ENCODE assay signal across 8 cellular contexts in the genomic region with DNA sequence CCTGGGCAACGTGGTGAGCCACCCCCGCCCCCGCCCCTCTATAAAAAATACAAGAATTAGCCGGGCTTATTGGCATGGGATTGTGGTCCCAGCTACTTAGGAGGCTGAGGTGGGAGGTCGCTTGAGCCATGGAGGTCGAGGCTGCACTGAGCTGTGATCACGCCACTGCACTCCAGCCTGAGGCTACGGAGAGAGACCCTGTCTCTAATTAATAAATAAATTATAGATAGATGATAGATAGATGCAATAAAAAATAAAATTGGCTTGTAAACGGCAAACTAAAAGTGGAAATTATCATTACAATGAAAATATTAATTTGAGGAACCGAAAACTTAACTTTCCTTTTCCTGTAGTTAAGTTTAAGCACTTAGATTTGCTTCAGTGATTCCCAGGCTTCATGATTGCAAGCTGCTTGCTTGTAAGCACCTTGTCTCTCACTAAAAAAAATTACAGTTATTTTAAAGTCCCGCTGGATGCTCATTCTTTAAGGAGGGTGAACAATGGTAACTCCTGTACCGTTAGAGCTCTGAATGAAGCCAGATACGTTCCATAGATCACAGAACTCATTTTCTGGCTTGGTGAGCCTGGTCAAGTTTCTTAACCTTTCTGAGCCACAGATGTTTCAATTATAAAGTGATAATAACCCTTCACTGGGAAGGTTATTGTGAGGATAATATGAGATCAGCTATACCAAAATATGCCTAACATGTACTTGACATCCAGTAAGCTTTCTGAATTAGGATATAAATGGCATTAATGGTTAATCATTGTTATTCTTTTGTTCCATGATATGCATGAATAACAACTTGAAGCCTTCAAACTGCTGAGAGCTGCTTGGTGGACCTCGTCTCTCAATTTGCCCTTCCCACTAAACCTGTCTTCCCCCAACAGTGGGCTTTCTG. TPM values are rescaled to one million over a fixed set of nuclear protein-coding genes. Genes with fewer than 3 reads are reported as not detected.
DNase-seq lines count a peak whose midpoint lies in the region; ATAC-seq, FAIRE-seq and TF ChIP-seq lines count a peak whose summit lies in the region.

No MANE protein-coding gene starts in this region.

- FAIRE-seq in keratinocyte (lab: Jason Lieb, UNC) = no peak

- H3K9me3 Mint-ChIP-seq in activated CD4-positive, alpha-beta T cell treated with anti-CD3 and anti-CD28 coated beads, Interleukin-2, amount 10 ng/mL, durations not matched to agents 7 days and 5 days = no peaks in the 10 kb centered on the region
- H3K9me3 Mint-ChIP-seq in activated CD4-positive, alpha-beta memory T cell treated with anti-CD3 and anti-CD28 coated beads, Interleukin-2, amount 10 ng/mL, durations not matched to agents 7 days and 5 days = no peaks in the 10 kb centered on the region

- H3K9me3 ChIP-seq in keratinocyte (ENCODE audit: control insufficient read depth, low read depth, low read length) (no peaks in the 10 kb centered on the region), testis (no peaks in the 10 kb centered on the region)

- no peaks in the 10 kb centered on the region for H3K36me3 ChIP-seq in keratinocyte (ENCODE audit: control insufficient read depth in 2 of 2, extremely low read depth in 1 of 2, insufficient read depth in 2 of 2, low read length in 2 of 2)
- no peaks in the 10 kb centered on the region for H3K36me3 ChIP-seq in testis (ENCODE audit: low read depth, missing control alignments)

- ATAC-seq in HG02852 (IDR thresholded peaks at IDR 0.05; ENCODE audit: unreplicated experiment) = peak; percentile 44

- H3K36me3 Mint-ChIP-seq in activated CD4-positive, alpha-beta T cell treated with anti-CD3 and anti-CD28 coated beads, Interleukin-2, amount 10 ng/mL, durations not matched to agents 7 days and 5 days (ENCODE audit: low read depth) = peaks cover 8% of the 10 kb centered on the region
- H3K36me3 Mint-ChIP-seq in activated CD4-positive, alpha-beta memory T cell treated with anti-CD3 and anti-CD28 coated beads, Interleukin-2, amount 10 ng/mL, durations not matched to agents 7 days and 5 days (ENCODE audit: low read depth) = peaks cover 12% of the 10 kb centered on the region

- CTCF ChIA-PET in activated CD4-positive, alpha-beta T cell treated with anti-CD3 and anti-CD28 coated beads, Interleukin-2, amount 10 ng/mL, durations not matched to agents 7 days and 5 days (lab: Charles Lee) = interaction anchor here (0.6 to 1.6 kb wide), 8 partner anchors 9 to 989 kb away, joined by 3 to 7 read pairs (median 4); a partner anchor contains a TSS
- CTCF ChIA-PET in activated CD4-positive, alpha-beta memory T cell treated with anti-CD3 and anti-CD28 coated beads, Interleukin-2, amount 10 ng/mL, durations not matched to agents 7 days and 5 days (lab: Charles Lee) = interaction anchor here (1.1 to 2.2 kb wide), 4 partner anchors 9 to 54 kb away, joined by 3 to 13 read pairs (median 4); a partner anchor contains a TSS

- peak overlapping the region; percentile 63 for H3K27ac ChIP-seq in keratinocyte (ENCODE audit: control insufficient read depth, insufficient read depth, low read length)
- peak overlapping the region in 1 of 2 donors; percentile 16 for H3K27ac ChIP-seq in testis

- H3K4me3 Mint-ChIP-seq in activated CD4-positive, alpha-beta T cell treated with anti-CD3 and anti-CD28 coated beads, Interleukin-2, amount 10 ng/mL, durations not matched to agents 7 days and 5 days = peak overlapping the region; percentile 98
- H3K4me3 Mint-ChIP-seq in activated CD4-positive, alpha-beta memory T cell treated with anti-CD3 and anti-CD28 coated beads, Interleukin-2, amount 10 ng/mL, durations not matched to agents 7 days and 5 days = peak overlapping the region; percentile 98

- WGBS in testis, 2 donors = 35 to 45% methylated on average over 14 of the region's 14 CpGs

- peak overlapping the region; percentile 82 for H3K4me2 ChIP-seq in keratinocyte (ENCODE audit: control insufficient read depth, extremely low read depth, insufficient read depth, low read depth, low read length)

- no peak for TF ChIP-seq POLR2A in testis (IDR thresholded peaks at IDR 0.05)

- H3K4me1 Mint-ChIP-seq in activated CD4-positive, alpha-beta T cell treated with anti-CD3 and anti-CD28 coated beads, Interleukin-2, amount 10 ng/mL, durations not matched to agents 7 days and 5 days = peaks cover 19% of the 10 kb centered on the region
- H3K4me1 Mint-ChIP-seq in activated CD4-positive, alpha-beta memory T cell treated with anti-CD3 and anti-CD28 coated beads, Interleukin-2, amount 10 ng/mL, durations not matched to agents 7 days and 5 days = peaks cover 17% of the 10 kb centered on the region

- TF ChIP-seq CTCF in keratinocyte (optimal IDR thresholded peaks at IDR 0.05 in 1 of 3, IDR thresholded peaks at IDR 0.05 in 1 of 3, conservative IDR thresholded peaks at IDR 0.05 in 1 of 3; ENCODE audit: extremely low read depth in 1 of 3, insufficient read depth in 2 of 3, low read length in 3 of 3) = no peak
- TF ChIP-seq CTCF in testis (IDR thresholded peaks at IDR 0.05) = no peak

- H3K4me1 ChIP-seq in keratinocyte (ENCODE audit: control insufficient read depth, extremely low read depth, insufficient read depth, low read length) = peaks cover 16% of the 10 kb centered on the region
- no peaks in the 10 kb centered on the region for H3K4me1 ChIP-seq in testis

- peak overlapping the region; percentile 98 for H2AFZ ChIP-seq in keratinocyte (ENCODE audit: control insufficient read depth, low read length)

- H3K27me3 Mint-ChIP-seq in activated CD4-positive, alpha-beta T cell treated with anti-CD3 and anti-CD28 coated beads, Interleukin-2, amount 10 ng/mL, durations not matched to agents 7 days and 5 days = no peaks in the 10 kb centered on the region
- no peaks in the 10 kb centered on the region for H3K27me3 Mint-ChIP-seq in activated CD4-positive, alpha-beta memory T cell treated with anti-CD3 and anti-CD28 coated beads, Interleukin-2, amount 10 ng/mL, durations not matched to agents 7 days and 5 days

- POLR2A ChIA-PET in activated CD4-positive, alpha-beta T cell treated with anti-CD3 and anti-CD28 coated beads, Interleukin-2, amount 10 ng/mL, durations not matched to agents 7 days and 5 days (lab: Charles Lee) = interaction anchor here (0.6 to 1.2 kb wide), 2 partner anchors 9 to 610 kb away, joined by 5 to 6 read pairs; a partner anchor contains a TSS
- POLR2A ChIA-PET in activated CD4-positive, alpha-beta memory T cell treated with anti-CD3 and anti-CD28 coated beads, Interleukin-2, amount 10 ng/mL, durations not matched to agents 7 days and 5 days (lab: Charles Lee) = interaction anchor here (1.1 to 3.3 kb wide), 2 partner anchors 10 to 25 kb away, joined by 3 to 37 read pairs; a partner anchor contains a TSS

- H3K27ac Mint-ChIP-seq in activated CD4-positive, alpha-beta T cell treated with anti-CD3 and anti-CD28 coated beads, Interleukin-2, amount 10 ng/mL, durations not matched to agents 7 days and 5 days = peak overlapping the region; percentile 97
- peak overlapping the region; percentile 88 for H3K27ac Mint-ChIP-seq in activated CD4-positive, alpha-beta memory T cell treated with anti-CD3 and anti-CD28 coated beads, Interleukin-2, amount 10 ng/mL, durations not matched to agents 7 days and 5 days

- dilution Hi-C loops in keratinocyte (cut with MboI; ENCODE audit: extremely low pct_ligation_motif_present, low sequenced_read_pairs) = no loop called here

- H3K79me2 ChIP-seq in keratinocyte (ENCODE audit: control insufficient read depth, insufficient read depth, low read length) = no peaks in the 10 kb centered on the region

- no peaks in the 10 kb centered on the region for H4K20me1 ChIP-seq in keratinocyte (ENCODE audit: control insufficient read depth, extremely low read depth, insufficient read depth, low read length)

- H3K27me3 ChIP-seq in keratinocyte (ENCODE audit: control insufficient read depth, extremely low read depth, insufficient read depth, low read length) (no peaks in the 10 kb centered on the region), testis (no peaks in the 10 kb centered on the region)

- intact Hi-C loops in testis (cut with DNase I; ENCODE audit: low total_unique reads) (no loop called here), posterior cingulate gyrus (cut with DNase I) (loop anchor here (1.0 to 2.0 kb wide), 2 partner anchors 10 to 412 kb away; a partner anchor contains a TSS)

- H3K9ac ChIP-seq in keratinocyte (ENCODE audit: control insufficient read depth, extremely low read depth, insufficient read depth, low read length) = peak overlapping the region; percentile 79

- H3K9me1 ChIP-seq in keratinocyte (ENCODE audit: control insufficient read depth, extremely low read depth, insufficient read depth, low read length) = no peaks in the 10 kb centered on the region

- DNase-seq in activated CD4-positive, alpha-beta T cell treated with anti-CD3 and anti-CD28 coated beads, Interleukin-2, amount 10 ng/mL, durations not matched to agents 7 days and 5 days = no peak
- no peak for DNase-seq in activated CD4-positive, alpha-beta T cell treated with anti-CD3 and anti-CD28 coated beads for 4 hours
- DNase-seq in activated CD4-positive, alpha-beta memory T cell treated with anti-CD3 and anti-CD28 coated beads, Interleukin-2, amount 10 ng/mL, durations not matched to agents 7 days and 5 days = no peak
- DNase-seq in keratinocyte (ENCODE audit: low read depth, low spot score) = no peak
- DNase-seq in testis = no peak
- no peak for DNase-seq in amygdala (lab: John Stamatoyannopoulos, UW)
- no peak for DNase-seq in posterior cingulate gyrus

- H3K4me3 ChIP-seq in keratinocyte (ENCODE audit: control insufficient read depth in 2 of 3, extremely low read depth in 1 of 3, insufficient read depth in 2 of 3, low read depth in 1 of 3, low read length in 3 of 3) = peak overlapping the region; percentile 53 to 90 (median 85)
- H3K4me3 ChIP-seq in testis = peak overlapping the region; percentile 68 to 70

RNA-seq across cellular contexts. Expression of a gene that starts 9.4 kb away (rescaled TPM):
- 10 to 100 TPM; 71.7 to 84.7 TPM for total RNA-seq in activated CD4-positive, alpha-beta T cell treated with anti-CD3 and anti-CD28 coated beads, Interleukin-2, amount 10 ng/mL, durations not matched to agents 7 days and 5 days
- total RNA-seq in activated CD4-positive, alpha-beta memory T cell treated with anti-CD3 and anti-CD28 coated beads, Interleukin-2, amount 10 ng/mL, durations not matched to agents 7 days and 5 days = 10 to 100 TPM; 92.4 to 98.3 TPM
- 143 to 231 TPM (median 187 TPM) in 3 replicates for polyA plus RNA-seq in keratinocyte
- 360 TPM for polyA plus RNA-seq in keratinocyte (2011; ENCODE audit: low read depth)
- polyA plus RNA-seq in keratinocyte (2011; cell fraction: cytosol; rRNA removed) = 129 and 193 TPM in 2 replicates
- polyA plus RNA-seq in keratinocyte (2011; cell fraction: nucleus; rRNA removed) = 219 and 303 TPM in 2 replicates
- 146 and 172 TPM in 2 replicates for polyA plus RNA-seq in keratinocyte (2012; ENCODE audit: low replicate concordance)
- polyA minus RNA-seq in keratinocyte = 116 to 181 TPM (median 144 TPM) in 3 replicates
- 152 TPM for polyA minus RNA-seq in keratinocyte (2011; cell fraction: cytosol; rRNA and poly(A)+ RNA removed)
- 84.1 and 142 TPM in 2 replicates for polyA minus RNA-seq in keratinocyte (2011; cell fraction: nucleus; rRNA and poly(A)+ RNA removed)
- total RNA-seq in testis = 10 to 100 TPM; 86.3 to 86.9 TPM
- 57.9 TPM for polyA plus RNA-seq in testis (ENCODE audit: insufficient read depth, low read depth, low replicate concordance)

RNA-seq across cellular contexts. Expression of a gene that starts 44.5 kb away (rescaled TPM):
- total RNA-seq in activated CD4-positive, alpha-beta T cell treated with anti-CD3 and anti-CD28 coated beads, Interleukin-2, amount 10 ng/mL, durations not matched to agents 7 days and 5 days = 10 to 100 TPM; 18.7 to 23.1 TPM
- total RNA-seq in activated CD4-positive, alpha-beta memory T cell treated with anti-CD3 and anti-CD28 coated beads, Interleukin-2, amount 10 ng/mL, durations not matched to agents 7 days and 5 days = 10 to 100 TPM; 14.4 to 18.1 TPM
- polyA plus RNA-seq in keratinocyte = 26.8 to 37.2 TPM (median 29.2 TPM) in 3 replicates
- polyA plus RNA-seq in keratinocyte (2011; ENCODE audit: low read depth) = 9.7 TPM
- 28.4 and 32.9 TPM in 2 replicates for polyA plus RNA-seq in keratinocyte (2011; cell fraction: cytosol; rRNA removed)
- 29.4 and 32.5 TPM in 2 replicates for polyA plus RNA-seq in keratinocyte (2011; cell fraction: nucleus; rRNA removed)
- 12.0 and 24.0 TPM in 2 replicates for polyA plus RNA-seq in keratinocyte (2012; ENCODE audit: low replicate concordance)
- polyA minus RNA-seq in keratinocyte = 11.4 to 20.6 TPM (median 15.7 TPM) in 3 replicates
- 36.6 TPM for polyA minus RNA-seq in keratinocyte (2011; cell fraction: cytosol; rRNA and poly(A)+ RNA removed)
- 21.7 and 29.6 TPM in 2 replicates for polyA minus RNA-seq in keratinocyte (2011; cell fraction: nucleus; rRNA and poly(A)+ RNA removed)
- 10 to 100 TPM; 27.4 to 37.0 TPM for total RNA-seq in testis
- polyA plus RNA-seq in testis (ENCODE audit: insufficient read depth, low read depth, low replicate concordance) = 19.6 TPM
